16 cellular contexts compared by ENCODE assay signal in genomic region chr15:59400103-59400813, GRCh38. TPM values are rescaled to one million over a fixed set of nuclear protein-coding genes. Genes with fewer than 3 reads are reported as not detected.
DNase-seq lines count a peak whose midpoint lies in the region; ATAC-seq and TF ChIP-seq lines count a peak whose summit lies in the region.
"Had no signal": no experiment of that assay in that cellular context is flagged by ENCODE, and none has a peak within 500 bp of the region (broad histone marks: within the 10 kb centered on the region; RNA-seq: fewer than 3 reads in every experiment).

No MANE protein-coding gene starts in this region.

- no peaks in the 10 kb centered on the region for H3K9me3 ChIP-seq in DOHH2 (ENCODE audit: control insufficient read depth, insufficient read depth, low read length)
- H3K9me3 ChIP-seq: lower lobe of right lung, uterus had no signal

- TF ChIP-seq CTCF in DOHH2 (IDR thresholded peaks at IDR 0.05; ENCODE audit: low read depth, low read length, poor library complexity, severe bottlenecking): no peak

- no peaks in the 10 kb centered on the region; the same call in 1 of the 2 replicates for H3K36me3 ChIP-seq in DOHH2 (ENCODE audit: control insufficient read depth, low read length)
- H3K36me3 ChIP-seq: lower lobe of right lung, uterus had no signal

- H4K20me1 ChIP-seq in DOHH2 (ENCODE audit: control insufficient read depth, insufficient read depth, low read depth, low read length): no peaks in the 10 kb centered on the region

- no peaks in the 10 kb centered on the region for H3K27me3 ChIP-seq in DOHH2 (ENCODE audit: control insufficient read depth, low read length)
- H3K27me3 ChIP-seq: uterus had no signal

- H3K4me1 Mint-ChIP-seq in dendritic cell treated with granulocyte-macrophage colony-stimulating factor and Interleukin-4, amounts not matched to agents 40 ng/mL and 50 ng/mL, for 4 days (ENCODE audit: low read depth): peaks cover 80% of the 10 kb centered on the region

- H3K36me3 Mint-ChIP-seq in dendritic cell treated with granulocyte-macrophage colony-stimulating factor and Interleukin-4, amounts not matched to agents 40 ng/mL and 50 ng/mL, for 4 days (ENCODE audit: low read depth): no peaks in the 10 kb centered on the region

- no peaks in the 10 kb centered on the region for H3K79me2 ChIP-seq in DOHH2 (ENCODE audit: control insufficient read depth, low read length)

- peak overlapping the region; percentile 80 for H3K4me3 ChIP-seq in DOHH2 (ENCODE audit: low read length)
- H3K4me3 ChIP-seq: K562, lower lobe of right lung, uterus had no signal

- no peak for DNase-seq in activated CD8-positive, alpha-beta memory T cell treated with anti-CD3 and anti-CD28 coated beads for 24 hours
- DNase-seq in SW 1271 (lab: John Stamatoyannopoulos, UW) (no peak), NCI-H2029 treated with DMSO at 0.1 percent for 48 hours (lab: John Stamatoyannopoulos, UW) (no peak), cerebellum (ENCODE audit: low spot score) (no peak)
- DNase-seq: lower lobe of right lung; NCI-H2029; stimulated activated CD4-positive, alpha-beta T cell treated with anti-CD3 and anti-CD28 coated beads, Interleukin-15, amount 100 ng/mL, for 24 hours; uterus had no signal

- intact Hi-C loops in dendritic cell treated with granulocyte-macrophage colony-stimulating factor and Interleukin-4, amounts not matched to agents 40 ng/mL and 50 ng/mL, for 4 days (cut with micrococcal nuclease): no loop called here

- peak overlapping the region; percentile 93 for H3K4me2 ChIP-seq in DOHH2 (ENCODE audit: low read length)

- H3F3A ChIP-seq in DOHH2 (ENCODE audit: control insufficient read depth, insufficient read depth): peaks cover 28% of the 10 kb centered on the region

- peak overlapping the region; percentile 92 for H3K27ac ChIP-seq in DOHH2 (ENCODE audit: low read depth, low read length)
- H3K27ac ChIP-seq: lower lobe of right lung, uterus had no signal

- peak overlapping the region; percentile 18 for H3K4me3 Mint-ChIP-seq in dendritic cell treated with granulocyte-macrophage colony-stimulating factor and Interleukin-4, amounts not matched to agents 40 ng/mL and 50 ng/mL, for 4 days

- H3K9me3 Mint-ChIP-seq in dendritic cell treated with granulocyte-macrophage colony-stimulating factor and Interleukin-4, amounts not matched to agents 40 ng/mL and 50 ng/mL, for 4 days: no peaks in the 10 kb centered on the region
- H3K9me3 Mint-ChIP-seq: activated T-helper 2 cell treated with anti-CD3 and anti-CD28 coated beads, Interferon-gamma antibody, Interleukin-2, Interleukin-4, amounts not matched to agents 10 μg/mL and 5 μg/mL and 100 μg/mL, durations not matched to agents 14 hours and 24 hours and 36 hours had no signal

- no peaks in the 10 kb centered on the region for H3K27me3 Mint-ChIP-seq in dendritic cell treated with granulocyte-macrophage colony-stimulating factor and Interleukin-4, amounts not matched to agents 40 ng/mL and 50 ng/mL, for 4 days

- no peaks in the 10 kb centered on the region for H3K9me2 ChIP-seq in DOHH2 (replicated peaks; ENCODE audit: control insufficient read depth, low read length)

- peak overlapping the region; percentile 61 for H3K27ac Mint-ChIP-seq in dendritic cell treated with granulocyte-macrophage colony-stimulating factor and Interleukin-4, amounts not matched to agents 40 ng/mL and 50 ng/mL, for 4 days
- H3K27ac Mint-ChIP-seq: activated T-helper 2 cell treated with anti-CD3 and anti-CD28 coated beads, Interferon-gamma antibody, Interleukin-2, Interleukin-4, amounts not matched to agents 10 μg/mL and 5 μg/mL and 100 μg/mL, durations not matched to agents 14 hours and 24 hours and 36 hours had no signal

- peaks cover 96% of the 10 kb centered on the region for H3K4me1 ChIP-seq in DOHH2 (ENCODE audit: control insufficient read depth, low read length)
- H3K4me1 ChIP-seq: lower lobe of right lung, uterus had no signal

- ATAC-seq in GM21423 (IDR thresholded peaks at IDR 0.05; ENCODE audit: unreplicated experiment) (peak; percentile 12), HG03159 (IDR thresholded peaks at IDR 0.05; ENCODE audit: unreplicated experiment) (peak; percentile 20)
- ATAC-seq: K562, SK-N-SH treated with all-trans-retinoic acid at 6 μM for 48 hours had no signal

RNA-seq across cellular contexts. Expression of gene MYO1E, which starts 27.6 kb away (rescaled TPM):
- 7.7 TPM for total RNA-seq in cerebellum

RNA-seq across cellular contexts. Expression of gene FAM81A, which starts 37.7 kb away (rescaled TPM):
- 4.9 TPM for total RNA-seq in cerebellum
- total RNA-seq: K562, osteocyte had no signal
